1 cellular context compared by ENCODE assay signal in genomic region chr1:221315330-221315729, GRCh38.
A peak's percentile ranks its signal among the peaks of the same experiment; 100 is the strongest.
TF ChIP-seq lines count a peak whose summit lies in the region.

No MANE protein-coding gene starts in this region.

TF ChIP-seq in liver, 16 proteins besides CTCF, POLR2A, EP300 and RAD21 (continued from another document):
- TF ChIP-seq, protein P1, sequence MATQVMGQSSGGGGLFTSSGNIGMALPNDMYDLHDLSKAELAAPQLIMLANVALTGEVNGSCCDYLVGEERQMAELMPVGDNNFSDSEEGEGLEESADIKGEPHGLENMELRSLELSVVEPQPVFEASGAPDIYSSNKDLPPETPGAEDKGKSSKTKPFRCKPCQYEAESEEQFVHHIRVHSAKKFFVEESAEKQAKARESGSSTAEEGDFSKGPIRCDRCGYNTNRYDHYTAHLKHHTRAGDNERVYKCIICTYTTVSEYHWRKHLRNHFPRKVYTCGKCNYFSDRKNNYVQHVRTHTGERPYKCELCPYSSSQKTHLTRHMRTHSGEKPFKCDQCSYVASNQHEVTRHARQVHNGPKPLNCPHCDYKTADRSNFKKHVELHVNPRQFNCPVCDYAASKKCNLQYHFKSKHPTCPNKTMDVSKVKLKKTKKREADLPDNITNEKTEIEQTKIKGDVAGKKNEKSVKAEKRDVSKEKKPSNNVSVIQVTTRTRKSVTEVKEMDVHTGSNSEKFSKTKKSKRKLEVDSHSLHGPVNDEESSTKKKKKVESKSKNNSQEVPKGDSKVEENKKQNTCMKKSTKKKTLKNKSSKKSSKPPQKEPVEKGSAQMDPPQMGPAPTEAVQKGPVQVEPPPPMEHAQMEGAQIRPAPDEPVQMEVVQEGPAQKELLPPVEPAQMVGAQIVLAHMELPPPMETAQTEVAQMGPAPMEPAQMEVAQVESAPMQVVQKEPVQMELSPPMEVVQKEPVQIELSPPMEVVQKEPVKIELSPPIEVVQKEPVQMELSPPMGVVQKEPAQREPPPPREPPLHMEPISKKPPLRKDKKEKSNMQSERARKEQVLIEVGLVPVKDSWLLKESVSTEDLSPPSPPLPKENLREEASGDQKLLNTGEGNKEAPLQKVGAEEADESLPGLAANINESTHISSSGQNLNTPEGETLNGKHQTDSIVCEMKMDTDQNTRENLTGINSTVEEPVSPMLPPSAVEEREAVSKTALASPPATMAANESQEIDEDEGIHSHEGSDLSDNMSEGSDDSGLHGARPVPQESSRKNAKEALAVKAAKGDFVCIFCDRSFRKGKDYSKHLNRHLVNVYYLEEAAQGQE (IDR thresholded peaks at IDR 0.05) = no peak
- TF ChIP-seq RXRA (IDR thresholded peaks at IDR 0.05) (peak in 1 of 2 donors; percentile 9), SP1 (IDR thresholded peaks at IDR 0.05) (no peak), JUND (IDR thresholded peaks at IDR 0.05) (peak in 1 of 2 donors; percentile 16), HNF4A (conservative IDR thresholded peaks at IDR 0.05) (peak in 1 of 2 donors; percentile 19), TAF1 (conservative IDR thresholded peaks at IDR 0.05) (no peak), YY1 (IDR thresholded peaks at IDR 0.05) (peak; percentile 31), FOXA2 (IDR thresholded peaks at IDR 0.05) (no peak), HNF4G (IDR thresholded peaks at IDR 0.05) (no peak), GABPA (IDR thresholded peaks at IDR 0.05 in 1 of 2, conservative IDR thresholded peaks at IDR 0.05 in 1 of 2) (no peak)
- TF ChIP-seq, protein P2, sequence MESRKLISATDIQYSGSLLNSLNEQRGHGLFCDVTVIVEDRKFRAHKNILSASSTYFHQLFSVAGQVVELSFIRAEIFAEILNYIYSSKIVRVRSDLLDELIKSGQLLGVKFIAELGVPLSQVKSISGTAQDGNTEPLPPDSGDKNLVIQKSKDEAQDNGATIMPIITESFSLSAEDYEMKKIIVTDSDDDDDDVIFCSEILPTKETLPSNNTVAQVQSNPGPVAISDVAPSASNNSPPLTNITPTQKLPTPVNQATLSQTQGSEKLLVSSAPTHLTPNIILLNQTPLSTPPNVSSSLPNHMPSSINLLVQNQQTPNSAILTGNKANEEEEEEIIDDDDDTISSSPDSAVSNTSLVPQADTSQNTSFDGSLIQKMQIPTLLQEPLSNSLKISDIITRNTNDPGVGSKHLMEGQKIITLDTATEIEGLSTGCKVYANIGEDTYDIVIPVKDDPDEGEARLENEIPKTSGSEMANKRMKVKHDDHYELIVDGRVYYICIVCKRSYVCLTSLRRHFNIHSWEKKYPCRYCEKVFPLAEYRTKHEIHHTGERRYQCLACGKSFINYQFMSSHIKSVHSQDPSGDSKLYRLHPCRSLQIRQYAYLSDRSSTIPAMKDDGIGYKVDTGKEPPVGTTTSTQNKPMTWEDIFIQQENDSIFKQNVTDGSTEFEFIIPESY (IDR thresholded peaks at IDR 0.05) = no peak
